In genomic region chr11:77200351-77200750, GRCh38 we compare ENCODE assay signal across 31 cellular contexts.
"Had no signal": no experiment of that assay in that cellular context is flagged by ENCODE, and none has a peak within 500 bp of the region (broad histone marks: within the 10 kb centered on the region; RNA-seq: fewer than 3 reads in every experiment).

No MANE protein-coding gene starts in this region.

- H3K4me2 ChIP-seq: SK-N-SH had no signal

- H3K36me3 ChIP-seq: breast epithelium, Peyer's patch, SJSA1 had no signal

- DNase-seq: activated CD4-positive, alpha-beta T cell treated with anti-CD3 and anti-CD28 coated beads, Interleukin-2, amount 10 ng/mL, durations not matched to agents 24 days and 14 days; activated CD4-positive, alpha-beta T cell treated with anti-CD3 and anti-CD28 coated beads, Interleukin-2, amount 50 U/mL, for 4 hours; activated CD8-positive, alpha-beta T cell treated with anti-CD3 and anti-CD28 coated beads for 36 hours; activated gamma-delta T cell treated with Interleukin-2 at 50 U/mL for 16 hours; activated T-cell treated with anti-CD3 and anti-CD28 coated beads, Interleukin-2, amount 50 U/mL, for 72 hours; caudate nucleus; NCI-H1105; NCI-H1417 treated with DMSO at 0.1 percent for 48 hours; NCI-H187 treated with DMSO at 0.1 percent for 48 hours; NCI-H2081; NCI-H2171 treated with DMSO at 0.1 percent for 48 hours; NCI-H226; NCI-H446 treated with DMSO at 0.1 percent for 48 hours; NCI-H526; NCI-H748 treated with DMSO at 0.1 percent for 48 hours; NK-92 treated with Interleukin-12 subunit alpha and Interleukin-12 subunit beta, amount 100 ng/mL, for 24 hours; PC-3; RPMI8226; SHP77 treated with DMSO at 0.1 percent for 48 hours; SK-N-SH; T-helper 9 cell had no signal

- H3K27ac ChIP-seq: body of pancreas, breast epithelium, Peyer's patch, SJSA1, VCaP had no signal

- H3K4me3 Mint-ChIP-seq: activated B cell treated with CpG ODN at 0.5 μM for 24 hours; activated CD4-positive, alpha-beta T cell treated with anti-CD3 and anti-CD28 coated beads, Interleukin-2, amount 10 ng/mL, durations not matched to agents 24 days and 14 days; activated CD8-positive, alpha-beta T cell treated with anti-CD3 and anti-CD28 coated beads for 36 hours; activated naive CD4-positive, alpha-beta T cell treated with anti-CD3 and anti-CD28 coated beads, Interleukin-2, amount 10 ng/mL, durations not matched to agents 7 days and 5 days; activated naive CD8-positive, alpha-beta T cell; activated T-cell treated with anti-CD3 and anti-CD28 coated beads, Interleukin-2, amount 50 U/mL, for 72 hours; T-cell had no signal

- H3K9me3 Mint-ChIP-seq: activated B cell treated with CpG ODN at 0.5 μM for 24 hours; activated CD4-positive, alpha-beta T cell treated with anti-CD3 and anti-CD28 coated beads, Interleukin-2, amount 10 ng/mL, durations not matched to agents 24 days and 14 days; activated CD8-positive, alpha-beta T cell treated with anti-CD3 and anti-CD28 coated beads for 36 hours; activated naive CD4-positive, alpha-beta T cell treated with anti-CD3 and anti-CD28 coated beads, Interleukin-2, amount 10 ng/mL, durations not matched to agents 7 days and 5 days; activated T-cell treated with anti-CD3 and anti-CD28 coated beads, Interleukin-2, amount 50 U/mL, for 72 hours; T-cell had no signal

- H3K4me1 Mint-ChIP-seq: activated B cell treated with CpG ODN at 0.5 μM for 24 hours; activated CD4-positive, alpha-beta T cell treated with anti-CD3 and anti-CD28 coated beads, Interleukin-2, amount 10 ng/mL, durations not matched to agents 24 days and 14 days; activated naive CD4-positive, alpha-beta T cell treated with anti-CD3 and anti-CD28 coated beads, Interleukin-2, amount 10 ng/mL, durations not matched to agents 7 days and 5 days; T-cell had no signal

- H3K9ac ChIP-seq: SK-N-SH had no signal

- H3K27me3 Mint-ChIP-seq: activated B cell treated with CpG ODN at 0.5 μM for 24 hours; activated CD4-positive, alpha-beta T cell treated with anti-CD3 and anti-CD28 coated beads, Interleukin-2, amount 10 ng/mL, durations not matched to agents 24 days and 14 days; activated CD8-positive, alpha-beta T cell treated with anti-CD3 and anti-CD28 coated beads for 36 hours; activated naive CD4-positive, alpha-beta T cell treated with anti-CD3 and anti-CD28 coated beads, Interleukin-2, amount 10 ng/mL, durations not matched to agents 7 days and 5 days; activated naive CD8-positive, alpha-beta T cell; T-cell had no signal

- H3K4me3 ChIP-seq: body of pancreas, breast epithelium, K562, Peyer's patch, SJSA1 had no signal

- H3K9me3 ChIP-seq: body of pancreas, breast epithelium, Peyer's patch, SJSA1, SK-N-SH had no signal

- H3K4me1 ChIP-seq: body of pancreas, breast epithelium, Peyer's patch, SJSA1 had no signal

- H3K36me3 Mint-ChIP-seq: activated naive CD4-positive, alpha-beta T cell treated with anti-CD3 and anti-CD28 coated beads, Interleukin-2, amount 10 ng/mL, durations not matched to agents 7 days and 5 days; activated naive CD8-positive, alpha-beta T cell; T-cell had no signal

- H3K27me3 ChIP-seq: body of pancreas, breast epithelium, Peyer's patch, SJSA1 had no signal

- H3K27ac Mint-ChIP-seq: activated B cell treated with CpG ODN at 0.5 μM for 24 hours; activated CD4-positive, alpha-beta T cell treated with anti-CD3 and anti-CD28 coated beads, Interleukin-2, amount 10 ng/mL, durations not matched to agents 24 days and 14 days; activated CD8-positive, alpha-beta T cell treated with anti-CD3 and anti-CD28 coated beads for 36 hours; activated naive CD4-positive, alpha-beta T cell treated with anti-CD3 and anti-CD28 coated beads, Interleukin-2, amount 10 ng/mL, durations not matched to agents 7 days and 5 days; activated naive CD8-positive, alpha-beta T cell; activated T-cell treated with anti-CD3 and anti-CD28 coated beads, Interleukin-2, amount 50 U/mL, for 72 hours; T-cell had no signal
